Comparison of ENCODE assay signal across 8 cellular contexts in the genomic region with DNA sequence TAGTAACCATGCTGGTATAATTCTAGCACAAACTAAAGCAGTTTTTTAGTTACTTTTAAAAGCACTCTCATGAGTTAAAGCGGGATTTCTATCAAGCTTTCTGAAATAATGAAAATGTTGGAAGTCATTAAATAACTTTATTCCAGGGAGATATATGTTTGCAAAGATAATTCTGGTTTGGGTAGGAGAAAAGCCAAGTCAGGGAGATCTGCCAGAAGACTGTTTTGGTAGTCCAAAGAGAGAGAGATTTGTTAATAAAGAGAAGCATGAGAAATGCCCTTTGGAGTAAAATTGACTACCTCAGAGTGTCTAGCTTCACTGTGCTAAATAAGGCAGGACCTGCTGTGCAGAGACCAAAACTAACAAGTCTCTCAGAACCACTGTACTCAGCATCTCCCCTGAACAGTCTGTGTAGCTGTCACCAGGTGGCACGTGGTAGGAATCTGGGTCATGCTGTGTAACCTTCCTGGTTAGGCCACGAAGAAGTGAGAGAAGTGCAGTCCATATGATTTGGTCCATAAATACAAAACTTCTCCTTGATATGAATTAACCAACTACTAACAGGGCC. TPM values are rescaled to one million over a fixed set of nuclear protein-coding genes. Genes with fewer than 3 reads are reported as not detected.
DNase-seq lines count a peak whose midpoint lies in the region; ATAC-seq and FAIRE-seq lines count a peak whose summit lies in the region.

No MANE protein-coding gene starts in this region.

- peak; percentile 87 for ATAC-seq in GM21390 (IDR thresholded peaks at IDR 0.05; ENCODE audit: unreplicated experiment)

- in situ Hi-C loops in G401 (cut with HindIII; ENCODE audit: low sequenced_read_pairs), result no loop called here

- FAIRE-seq in urothelium cell line (lab: Jason Lieb, UNC), result no peak

- DNase-seq in G401 (ENCODE audit: low spot score) (peak; percentile 86), LHCN-M2 (ENCODE audit: low read depth) (peak; percentile 54), left kidney (ENCODE audit: low read depth, low spot score) (peak; percentile 6), superior temporal gyrus (ENCODE audit: extremely low spot score) (peak; percentile 26), urothelium cell line (ENCODE audit: low spot score) (no peak), NCI-H2029 treated with DMSO at 0.1 percent for 48 hours (lab: John Stamatoyannopoulos, UW) (no peak)

- peak overlapping the region; percentile 49 for H3K27ac ChIP-seq in angular gyrus (ENCODE audit: low read depth, low read length)

RNA-seq across cellular contexts. Expression of a gene that starts 31.6 kb away (rescaled TPM):
- 6.7 and 13.6 TPM in 2 replicates for total RNA-seq in G401 (2014; rRNA removed; shearing (Covaris generic))
- 17.4 and 18.7 TPM in 2 replicates for total RNA-seq in LHCN-M2 (2014; rRNA removed)
- polyA plus RNA-seq in LHCN-M2 (2012), result 7.4 TPM

RNA-seq across cellular contexts. Expression of a gene that starts 35.1 kb away (rescaled TPM):
- total RNA-seq in G401 (2014; rRNA removed; shearing (Covaris generic)), result 14.0 and 22.4 TPM in 2 replicates
- 24.6 and 27.5 TPM in 2 replicates for total RNA-seq in LHCN-M2 (2014; rRNA removed)
- polyA plus RNA-seq in LHCN-M2 (2012), result 6.0 TPM

Comparison
In these comparisons a context has a peak if more than half of its experiments do, and no peak if none do; other contexts are left out.
1. DNase-seq: peak in G401 (single experiment), LHCN-M2 (single experiment), left kidney (single experiment) and superior temporal gyrus (single experiment); none in urothelium cell line (single experiment) and NCI-H2029 treated with DMSO at 0.1 percent for 48 hours (single experiment).